ENCODE assay signal across 24 cellular contexts in the genomic region with DNA sequence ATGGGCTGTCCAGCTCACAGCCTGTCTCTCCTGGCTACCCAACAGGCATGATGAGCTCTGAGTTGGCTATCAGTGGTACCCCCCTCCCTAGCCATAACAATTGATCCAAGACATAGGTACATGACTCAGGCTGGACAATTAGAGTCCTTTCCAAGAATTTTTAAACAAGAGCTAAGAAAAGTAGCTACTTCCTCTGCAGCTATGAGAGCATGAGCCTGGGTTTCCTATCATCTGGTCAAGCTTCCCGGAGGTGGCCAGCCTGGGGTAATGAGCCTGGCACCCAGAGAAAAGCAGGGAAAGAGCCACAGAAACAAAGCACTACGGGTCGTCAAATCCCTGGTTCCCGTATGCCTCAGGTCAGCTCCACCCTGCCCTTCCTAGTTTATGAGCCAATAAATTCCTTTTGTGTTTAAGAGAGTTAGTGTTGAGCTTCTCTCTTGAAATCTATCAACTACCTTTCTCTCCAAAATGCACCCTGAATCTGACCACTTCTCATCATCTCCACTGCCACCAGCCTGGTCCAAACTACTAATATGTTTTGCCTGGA. TPM values are rescaled to one million over a fixed set of nuclear protein-coding genes. Genes with fewer than 3 reads are reported as not detected.
DNase-seq lines count a peak whose midpoint lies in the region; FAIRE-seq and TF ChIP-seq lines count a peak whose summit lies in the region.
"Had no signal": no experiment of that assay in that cellular context is flagged by ENCODE, and none has a peak within 500 bp of the region (broad histone marks: within the 10 kb centered on the region; RNA-seq: fewer than 3 reads in every experiment).

No MANE protein-coding gene starts in this region.

- H3K9me3 Mint-ChIP-seq in progenitor cell of endocrine pancreas (ENCODE audit: low read depth) (no peaks in the 10 kb centered on the region), osteocyte (ENCODE audit: unreplicated experiment) (no peaks in the 10 kb centered on the region)
- H3K9me3 Mint-ChIP-seq: activated CD4-positive, alpha-beta T cell treated with anti-CD3 and anti-CD28 coated beads, Interleukin-2, amount 10 ng/mL, durations not matched to agents 7 days and 5 days; CD4-positive, alpha-beta memory T cell had no signal

- H3K27ac Mint-ChIP-seq in progenitor cell of endocrine pancreas: peak overlapping the region; percentile 18
- no peak overlapping the region for H3K27ac Mint-ChIP-seq in osteocyte (ENCODE audit: unreplicated experiment)
- H3K27ac Mint-ChIP-seq: activated CD4-positive, alpha-beta T cell treated with anti-CD3 and anti-CD28 coated beads, Interleukin-2, amount 10 ng/mL, durations not matched to agents 7 days and 5 days; CD4-positive, alpha-beta memory T cell had no signal

- DNase-seq in endothelial cell of umbilical vein (ENCODE audit: low read depth, low spot score): no peak
- DNase-seq in progenitor cell of endocrine pancreas (ENCODE audit: low spot score, unreplicated experiment): no peak
- no peak for DNase-seq in activated CD4-positive, CD25-positive, alpha-beta regulatory T cell treated with anti-CD3 and anti-CD28 coated beads, Interleukin-2, amount 50 U/mL, for 72 hours
- DNase-seq in activated CD4-positive, alpha-beta T cell treated with anti-CD3 and anti-CD28 coated beads for 48 hours: no peak
- no peak for DNase-seq in osteocyte (ENCODE audit: extremely low spot score, unreplicated experiment)
- DNase-seq: activated CD4-positive, alpha-beta T cell treated with anti-CD3 and anti-CD28 coated beads, Interleukin-2, amount 10 ng/mL, durations not matched to agents 7 days and 5 days; activated CD8-positive, alpha-beta memory T cell treated with anti-CD3 and anti-CD28 coated beads, Interleukin-2, amount 50 U/mL, for 48 hours; activated effector memory CD4-positive, alpha-beta T cell treated with Interleukin-2 at 50 U/mL for 16 hours; CD4-positive, alpha-beta memory T cell; GF-D8; left lung; NCI-H774; right cardiac atrium; SIG-M5; testis had no signal

- H3K79me2 ChIP-seq in endothelial cell of umbilical vein (ENCODE audit: control insufficient read depth, insufficient read depth, low read length): no peaks in the 10 kb centered on the region

- TF ChIP-seq POLR2A in endothelial cell of umbilical vein (IDR thresholded peaks at IDR 0.05; ENCODE audit: low read depth, low read length): no peak

- peak overlapping the region; percentile 16 for H2AFZ ChIP-seq in endothelial cell of umbilical vein (ENCODE audit: low read depth, low read length)

- no peak overlapping the region for H3K4me2 ChIP-seq in endothelial cell of umbilical vein (ENCODE audit: insufficient read depth, low read length)

- H3K9me3 ChIP-seq in HEK293 (ENCODE audit: control insufficient read depth, insufficient read depth, low read depth, low read length): no peaks in the 10 kb centered on the region
- H3K9me3 ChIP-seq in endothelial cell of umbilical vein (replicated peaks; ENCODE audit: control insufficient read depth, insufficient read depth, low read length): no peaks in the 10 kb centered on the region
- H3K9me3 ChIP-seq: adrenal gland, left lung, testis had no signal

- H3K4me1 Mint-ChIP-seq in progenitor cell of endocrine pancreas (ENCODE audit: low read depth) (peaks cover 18% of the 10 kb centered on the region), osteocyte (ENCODE audit: unreplicated experiment) (peaks cover 2% of the 10 kb centered on the region)
- H3K4me1 Mint-ChIP-seq: activated CD4-positive, alpha-beta T cell treated with anti-CD3 and anti-CD28 coated beads, Interleukin-2, amount 10 ng/mL, durations not matched to agents 7 days and 5 days; CD4-positive, alpha-beta memory T cell had no signal

- intact Hi-C loops in endothelial cell of umbilical vein (cut with micrococcal nuclease): no loop called here

- H3K27me3 ChIP-seq in endothelial cell of umbilical vein (ENCODE audit: control insufficient read depth in 2 of 2, insufficient read depth in 2 of 2, low read length in 2 of 2): no peaks in the 10 kb centered on the region
- H3K27me3 ChIP-seq: adrenal gland, cardiac muscle cell, left lung, testis had no signal

- no peaks in the 10 kb centered on the region for H4K20me1 ChIP-seq in endothelial cell of umbilical vein (replicated peaks; ENCODE audit: control insufficient read depth, extremely low read depth, insufficient read depth, low read length)

- H3K36me3 ChIP-seq in HEK293 (ENCODE audit: control insufficient read depth in 2 of 2, insufficient read depth in 1 of 2, low read length in 2 of 2) (no peaks in the 10 kb centered on the region), endothelial cell of umbilical vein (ENCODE audit: control insufficient read depth in 2 of 2, extremely low read depth in 1 of 2, insufficient read depth in 2 of 2, low read length in 2 of 2) (no peaks in the 10 kb centered on the region)
- H3K36me3 ChIP-seq: adrenal gland, cardiac muscle cell, left lung had no signal

- FAIRE-seq in endothelial cell of umbilical vein (lab: Jason Lieb, UNC): peak; percentile 59
- FAIRE-seq: GM19239, H1 had no signal

- H3K4me1 ChIP-seq in HEK293 (ENCODE audit: control insufficient read depth, insufficient read depth, low read length): no peaks in the 10 kb centered on the region
- no peaks in the 10 kb centered on the region for H3K4me1 ChIP-seq in endothelial cell of umbilical vein (ENCODE audit: control insufficient read depth, extremely low read depth, insufficient read depth, low read length)
- H3K4me1 ChIP-seq: testis had no signal

- H3K9ac ChIP-seq in endothelial cell of umbilical vein (replicated peaks; ENCODE audit: extremely low read depth, insufficient read depth, low read length): no peak overlapping the region

- no peaks in the 10 kb centered on the region for H3K36me3 Mint-ChIP-seq in progenitor cell of endocrine pancreas (ENCODE audit: insufficient read depth)
- no peaks in the 10 kb centered on the region for H3K36me3 Mint-ChIP-seq in osteocyte (ENCODE audit: unreplicated experiment)
- H3K36me3 Mint-ChIP-seq: CD4-positive, alpha-beta memory T cell had no signal

- POLR2A ChIA-PET in HEK293 (lab: Yijun Ruan, JAX) (no interaction called here), endothelial cell of umbilical vein (lab: Charles Lee) (no interaction called here)

- no peak overlapping the region for H3K27ac ChIP-seq in HEK293 (ENCODE audit: extremely low read depth, low read depth, low read length)
- no peak overlapping the region for H3K27ac ChIP-seq in endothelial cell of umbilical vein (ENCODE audit: insufficient read depth, low read depth, low read length)
- H3K27ac ChIP-seq: adrenal gland, cardiac muscle cell, left lung, testis had no signal

- dilution Hi-C loops in endothelial cell of umbilical vein (cut with MboI; ENCODE audit: extremely low pct_ligation_motif_present, low sequenced_read_pairs): no loop called here

- TF ChIP-seq CTCF in HEK293 (tag by site-specific recombination; IDR thresholded peaks at IDR 0.05) (no peak), endothelial cell of umbilical vein (IDR thresholded peaks at IDR 0.05; ENCODE audit: extremely low read depth in 1 of 2, insufficient read depth in 1 of 2, low read depth in 1 of 2, low read length in 2 of 2) (no peak), progenitor cell of endocrine pancreas (IDR thresholded peaks at IDR 0.05; ENCODE audit: unreplicated experiment) (no peak), osteocyte (IDR thresholded peaks at IDR 0.05) (no peak)

- H3K27me3 Mint-ChIP-seq in progenitor cell of endocrine pancreas (no peaks in the 10 kb centered on the region), osteocyte (ENCODE audit: unreplicated experiment) (no peaks in the 10 kb centered on the region)

- no TSS peak for BruUV-seq in endothelial cell of umbilical vein (replicated peaks; lab: Mats Ljungman, UMichigan)

- CTCF ChIA-PET in HEK293 (lab: Yijun Ruan, JAX): interaction anchor here (0.8 to 2.5 kb wide), 5 partner anchors 9 to 231 kb away, joined by 4 to 10 read pairs (median 5); no protein-coding TSS in a partner anchor
- CTCF ChIA-PET in endothelial cell of umbilical vein (lab: Charles Lee): interaction anchor here (0.7 to 2.4 kb wide), 14 partner anchors 8 to 255 kb away, joined by 3 to 16 read pairs (median 4); no protein-coding TSS in a partner anchor

- H3K9me1 ChIP-seq in endothelial cell of umbilical vein (replicated peaks; ENCODE audit: control insufficient read depth, extremely low read depth, insufficient read depth, low read length): no peaks in the 10 kb centered on the region

- no peak overlapping the region for H3K4me3 ChIP-seq in HEK293 (ENCODE audit: low read depth, low read length)
- H3K4me3 ChIP-seq in endothelial cell of umbilical vein (replicated peaks in 1 of 3; ENCODE audit: insufficient read depth in 1 of 3, low read depth in 1 of 3, low read length in 3 of 3): no peak overlapping the region
- H3K4me3 ChIP-seq: adrenal gland, cardiac muscle cell, left lung, testis had no signal

- H3K4me3 Mint-ChIP-seq in progenitor cell of endocrine pancreas (ENCODE audit: low read depth) (no peak overlapping the region), osteocyte (ENCODE audit: unreplicated experiment) (no peak overlapping the region)
- H3K4me3 Mint-ChIP-seq: activated CD4-positive, alpha-beta T cell treated with anti-CD3 and anti-CD28 coated beads, Interleukin-2, amount 10 ng/mL, durations not matched to agents 7 days and 5 days; CD4-positive, alpha-beta memory T cell had no signal

RNA-seq across cellular contexts. Expression of a gene that starts 2.3 kb away (rescaled TPM):
- total RNA-seq in endothelial cell of umbilical vein (not detected in 2 replicates), progenitor cell of endocrine pancreas (not detected in 2 replicates), osteocyte (not detected in 2 replicates)
- not detected in 2 replicates for polyA plus RNA-seq in endothelial cell of umbilical vein
- polyA plus RNA-seq in endothelial cell of umbilical vein (2011; cell fraction: cytosol; rRNA removed): not detected in 2 replicates
- polyA plus RNA-seq in endothelial cell of umbilical vein (2011; cell fraction: nucleus; rRNA removed): not detected in 2 replicates
- not detected in 2 replicates for polyA plus RNA-seq in endothelial cell of umbilical vein (2012)
- polyA minus RNA-seq in endothelial cell of umbilical vein: not detected in 2 replicates
- not detected for polyA minus RNA-seq in endothelial cell of umbilical vein (2011; cell fraction: cytosol; rRNA and poly(A)+ RNA removed)
- polyA minus RNA-seq in endothelial cell of umbilical vein (2011; cell fraction: nucleus; rRNA and poly(A)+ RNA removed): not detected in 2 replicates
- total RNA-seq: activated CD4-positive, alpha-beta T cell treated with anti-CD3 and anti-CD28 coated beads, Interleukin-2, amount 10 ng/mL, durations not matched to agents 7 days and 5 days; cardiac muscle cell; CD4-positive, alpha-beta memory T cell; dermis microvascular lymphatic vessel endothelial cell; esophagus mucosa; H1; OCI-LY7; right cardiac atrium; T-helper 1 cell treated with Interleukin-12 subunit alpha and Interleukin-12 subunit beta and Interleukin-4 antibody, amounts not matched to agents 30 ng/mL and 1 ng/mL, for 36 hours had no signal
- polyA plus RNA-seq: cardiac muscle cell; CD4-positive, alpha-beta memory T cell; H1; right cardiac atrium had no signal

RNA-seq across cellular contexts. Expression of a gene that starts 13.4 kb away (rescaled TPM):
- total RNA-seq in endothelial cell of umbilical vein (13.6 and 20.4 TPM in 2 replicates), progenitor cell of endocrine pancreas (14.0 and 19.4 TPM in 2 replicates), osteocyte (16.3 and 16.9 TPM in 2 replicates)
- polyA plus RNA-seq in endothelial cell of umbilical vein: 5.3 and 7.5 TPM in 2 replicates
- 6.5 and 7.5 TPM in 2 replicates for polyA plus RNA-seq in endothelial cell of umbilical vein (2011; cell fraction: cytosol; rRNA removed)
- polyA plus RNA-seq in endothelial cell of umbilical vein (2011; cell fraction: nucleus; rRNA removed): 4.2 and 5.6 TPM in 2 replicates
- 10.0 and 12.4 TPM in 2 replicates for polyA plus RNA-seq in endothelial cell of umbilical vein (2012)
- polyA minus RNA-seq in endothelial cell of umbilical vein: 5.0 and 5.6 TPM in 2 replicates
- 14.2 TPM for polyA minus RNA-seq in endothelial cell of umbilical vein (2011; cell fraction: cytosol; rRNA and poly(A)+ RNA removed)
- polyA minus RNA-seq in endothelial cell of umbilical vein (2011; cell fraction: nucleus; rRNA and poly(A)+ RNA removed): 4.3 and 4.9 TPM in 2 replicates

RNA-seq across cellular contexts. Expression of a gene that starts 24.9 kb away (rescaled TPM):
- total RNA-seq in endothelial cell of umbilical vein (not detected in 2 replicates), progenitor cell of endocrine pancreas (0.38 and 0.40 TPM in 2 replicates), osteocyte (0.73 and 0.78 TPM in 2 replicates)
- not detected in 2 replicates for polyA plus RNA-seq in endothelial cell of umbilical vein
- not detected in 2 replicates for polyA plus RNA-seq in endothelial cell of umbilical vein (2011; cell fraction: cytosol; rRNA removed)
- polyA plus RNA-seq in endothelial cell of umbilical vein (2011; cell fraction: nucleus; rRNA removed): not detected in 2 replicates
- not detected in 2 replicates for polyA plus RNA-seq in endothelial cell of umbilical vein (2012)
- polyA minus RNA-seq in endothelial cell of umbilical vein: not detected in 2 replicates
- polyA minus RNA-seq in endothelial cell of umbilical vein (2011; cell fraction: cytosol; rRNA and poly(A)+ RNA removed): not detected
- polyA minus RNA-seq in endothelial cell of umbilical vein (2011; cell fraction: nucleus; rRNA and poly(A)+ RNA removed): not detected in 2 replicates
- total RNA-seq: activated CD4-positive, alpha-beta T cell treated with anti-CD3 and anti-CD28 coated beads, Interleukin-2, amount 10 ng/mL, durations not matched to agents 7 days and 5 days; CD4-positive, alpha-beta memory T cell; dermis microvascular lymphatic vessel endothelial cell; OCI-LY7; T-helper 1 cell treated with Interleukin-12 subunit alpha and Interleukin-12 subunit beta and Interleukin-4 antibody, amounts not matched to agents 30 ng/mL and 1 ng/mL, for 36 hours had no signal
- polyA plus RNA-seq: CD4-positive, alpha-beta memory T cell had no signal

RNA-seq across cellular contexts. Expression of a gene that starts 33.7 kb away (rescaled TPM):
- total RNA-seq in endothelial cell of umbilical vein (not detected in 2 replicates), progenitor cell of endocrine pancreas (not detected in 2 replicates), osteocyte (not detected in 2 replicates)
- polyA plus RNA-seq in endothelial cell of umbilical vein: not detected in 2 replicates
- polyA plus RNA-seq in endothelial cell of umbilical vein (2011; cell fraction: cytosol; rRNA removed): not detected in 2 replicates
- polyA plus RNA-seq in endothelial cell of umbilical vein (2011; cell fraction: nucleus; rRNA removed): not detected in 2 replicates
- not detected in 2 replicates for polyA plus RNA-seq in endothelial cell of umbilical vein (2012)
- polyA minus RNA-seq in endothelial cell of umbilical vein: not detected in 2 replicates
- not detected for polyA minus RNA-seq in endothelial cell of umbilical vein (2011; cell fraction: cytosol; rRNA and poly(A)+ RNA removed)
- not detected in 2 replicates for polyA minus RNA-seq in endothelial cell of umbilical vein (2011; cell fraction: nucleus; rRNA and poly(A)+ RNA removed)
- total RNA-seq: activated CD4-positive, alpha-beta T cell treated with anti-CD3 and anti-CD28 coated beads, Interleukin-2, amount 10 ng/mL, durations not matched to agents 7 days and 5 days; adrenal gland; CD4-positive, alpha-beta memory T cell; dermis microvascular lymphatic vessel endothelial cell; esophagus mucosa; H1; OCI-LY7; T-helper 1 cell treated with Interleukin-12 subunit alpha and Interleukin-12 subunit beta and Interleukin-4 antibody, amounts not matched to agents 30 ng/mL and 1 ng/mL, for 36 hours had no signal
- polyA plus RNA-seq: adrenal gland; CD4-positive, alpha-beta memory T cell; H1 had no signal

RNA-seq across cellular contexts. Expression of a gene that starts 53.1 kb away (rescaled TPM):
- total RNA-seq in endothelial cell of umbilical vein (75.3 and 82.5 TPM in 2 replicates), progenitor cell of endocrine pancreas (101 and 103 TPM in 2 replicates), osteocyte (116 and 120 TPM in 2 replicates)
- 54.9 and 70.2 TPM in 2 replicates for polyA plus RNA-seq in endothelial cell of umbilical vein
- 57.2 and 61.4 TPM in 2 replicates for polyA plus RNA-seq in endothelial cell of umbilical vein (2011; cell fraction: cytosol; rRNA removed)
- polyA plus RNA-seq in endothelial cell of umbilical vein (2011; cell fraction: nucleus; rRNA removed): 42.6 and 43.4 TPM in 2 replicates
- polyA plus RNA-seq in endothelial cell of umbilical vein (2012): 63.1 and 73.1 TPM in 2 replicates
- 49.2 and 51.4 TPM in 2 replicates for polyA minus RNA-seq in endothelial cell of umbilical vein
- 42.6 TPM for polyA minus RNA-seq in endothelial cell of umbilical vein (2011; cell fraction: cytosol; rRNA and poly(A)+ RNA removed)
- 41.6 and 45.6 TPM in 2 replicates for polyA minus RNA-seq in endothelial cell of umbilical vein (2011; cell fraction: nucleus; rRNA and poly(A)+ RNA removed)
